Comparison of ENCODE assay signal across 24 cellular contexts in the genomic region with DNA sequence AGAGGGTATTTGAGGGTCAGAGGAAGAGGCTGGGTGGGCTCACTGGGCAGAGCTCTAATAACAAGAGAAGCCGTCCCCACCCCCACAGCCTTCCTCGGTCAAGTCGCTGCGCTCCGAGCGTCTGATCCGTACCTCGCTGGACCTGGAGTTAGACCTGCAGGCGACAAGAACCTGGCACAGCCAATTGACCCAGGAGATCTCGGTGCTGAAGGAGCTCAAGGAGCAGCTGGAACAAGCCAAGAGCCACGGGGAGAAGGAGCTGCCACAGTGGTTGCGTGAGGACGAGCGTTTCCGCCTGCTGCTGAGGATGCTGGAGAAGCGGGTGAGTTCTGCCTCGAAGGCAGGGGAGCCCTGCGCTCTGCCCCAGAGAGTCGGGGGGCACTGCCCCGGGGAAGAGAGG. TPM values are rescaled to one million over a fixed set of nuclear protein-coding genes. Genes with fewer than 3 reads are reported as not detected.
DNase-seq lines count a peak whose midpoint lies in the region; ATAC-seq and TF ChIP-seq lines count a peak whose summit lies in the region.
"Had no signal": no experiment of that assay in that cellular context is flagged by ENCODE, and none has a peak within 500 bp of the region (broad histone marks: within the 10 kb centered on the region; RNA-seq: fewer than 3 reads in every experiment).

No MANE protein-coding gene starts in this region.

- H3K4me1 Mint-ChIP-seq in neural crest cell: peaks cover 11% of the 10 kb centered on the region
- H3K4me1 Mint-ChIP-seq: CD14-positive monocyte had no signal

- TF ChIP-seq CTCF in neural crest cell (conservative IDR thresholded peaks at IDR 0.05) (no peak), spleen (IDR thresholded peaks at IDR 0.05 in 8 of 11, conservative IDR thresholded peaks at IDR 0.05 in 3 of 11) (no peak), right atrium auricular region (IDR thresholded peaks at IDR 0.05) (no peak)

- H3K4me3 ChIP-seq in BLaER1 treated with 17β-estradiol and CSF1 and Interleukin-3, amounts not matched to agents 10 nM and 100 nM: no peak overlapping the region
- H3K4me3 ChIP-seq in spleen: no peak overlapping the region
- no peak overlapping the region for H3K4me3 ChIP-seq in right atrium auricular region
- H3K4me3 ChIP-seq: GM12878 had no signal

- H3K4me3 Mint-ChIP-seq in neural crest cell: no peak overlapping the region
- H3K4me3 Mint-ChIP-seq: CD14-positive monocyte; CD4-positive, CD25-positive, alpha-beta regulatory T cell; CD8-positive, alpha-beta memory T cell had no signal

- H3K27me3 Mint-ChIP-seq in neural crest cell (ENCODE audit: low read depth): no peaks in the 10 kb centered on the region
- H3K27me3 Mint-ChIP-seq: CD4-positive, alpha-beta memory T cell; CD4-positive, CD25-positive, alpha-beta regulatory T cell had no signal

- H3K27ac ChIP-seq in BLaER1 treated with 17β-estradiol and CSF1 and Interleukin-3, amounts not matched to agents 10 nM and 100 nM: no peak overlapping the region
- H3K27ac ChIP-seq in spleen (no peak overlapping the region), right atrium auricular region (no peak overlapping the region)

- TF ChIP-seq POLR2A in spleen (IDR thresholded peaks at IDR 0.05): no peak

- no peaks in the 10 kb centered on the region; a peak in 1 of 22 replicates for H4K20me1 ChIP-seq in BLaER1 treated with 17β-estradiol and CSF1 and Interleukin-3, amounts not matched to agents 10 nM and 100 nM

- peak overlapping the region; percentile 63 for H3K27ac Mint-ChIP-seq in neural crest cell (ENCODE audit: unreplicated experiment)
- H3K27ac Mint-ChIP-seq: CD14-positive monocyte; CD4-positive, CD25-positive, alpha-beta regulatory T cell; CD8-positive, alpha-beta memory T cell had no signal

- no peaks in the 10 kb centered on the region for H3K36me3 Mint-ChIP-seq in neural crest cell (ENCODE audit: low read depth)
- H3K36me3 Mint-ChIP-seq: CD14-positive monocyte; CD8-positive, alpha-beta memory T cell had no signal

- DNase-seq in neural crest cell (ENCODE audit: low read depth, low spot score) (no peak), spleen (peak; percentile 61), NCI-H345 (lab: John Stamatoyannopoulos, UW) (no peak), right atrium auricular region (ENCODE audit: low spot score) (no peak)
- DNase-seq: 8988T; ACHN; BE2C; C1 segment of cervical spinal cord; CD4-positive, alpha-beta memory T cell; CD4-positive, CD25-positive, alpha-beta regulatory T cell; CD8-positive, alpha-beta memory T cell; COR-L47; DMS 273 treated with DMSO at 0.1 percent for 48 hours; DMS153; DMS53; DMS79; DND-41; EL; GDM1 had no signal

- H3K9me3 Mint-ChIP-seq in neural crest cell: no peaks in the 10 kb centered on the region
- H3K9me3 Mint-ChIP-seq: CD14-positive monocyte; CD4-positive, alpha-beta memory T cell; CD8-positive, alpha-beta memory T cell had no signal

- peak overlapping the region in 10 of 11 experiments; percentile 7 to 79 (median 64); a peak in 18 of 22 replicates for H3K4me2 ChIP-seq in BLaER1 treated with 17β-estradiol and CSF1 and Interleukin-3, amounts not matched to agents 10 nM and 100 nM

- ATAC-seq in GM18858 (IDR thresholded peaks at IDR 0.05; ENCODE audit: unreplicated experiment) (no peak), GM18861 (IDR thresholded peaks at IDR 0.05; ENCODE audit: unreplicated experiment) (no peak)
- ATAC-seq: GM12878 had no signal

- peaks cover 6 to 26% (median 16%) of the 10 kb centered on the region in 10 experiments; a peak in 17 of 20 replicates for H3K4me1 ChIP-seq in BLaER1 treated with 17β-estradiol and CSF1 and Interleukin-3, amounts not matched to agents 10 nM and 100 nM
- H3K4me1 ChIP-seq in spleen: no peaks in the 10 kb centered on the region
- H3K4me1 ChIP-seq in right atrium auricular region: no peaks in the 10 kb centered on the region
- H3K4me1 ChIP-seq: BE2C had no signal

- no peaks in the 10 kb centered on the region for H3K27me3 ChIP-seq in BLaER1 treated with 17β-estradiol and CSF1 and Interleukin-3, amounts not matched to agents 10 nM and 100 nM
- no peaks in the 10 kb centered on the region for H3K27me3 ChIP-seq in spleen (replicated peaks in 1 of 7)
- H3K27me3 ChIP-seq in right atrium auricular region: no peaks in the 10 kb centered on the region
- H3K27me3 ChIP-seq: BE2C had no signal

- 85 to 94% (median 91%) methylated on average over 20 of the region's 20 CpGs for WGBS in spleen, 5 donors

- H3K9me3 ChIP-seq in BLaER1 treated with 17β-estradiol and CSF1 and Interleukin-3, amounts not matched to agents 10 nM and 100 nM (replicated peaks in 1 of 11): no peaks in the 10 kb centered on the region
- H3K9me3 ChIP-seq in spleen (no peaks in the 10 kb centered on the region), right atrium auricular region (no peaks in the 10 kb centered on the region)
- H3K9me3 ChIP-seq: BE2C had no signal

- intact Hi-C loops in spleen (cut with DNase I; ENCODE audit: low total_unique reads): no loop called here

- H3K36me3 ChIP-seq in BLaER1 treated with 17β-estradiol and CSF1 and Interleukin-3, amounts not matched to agents 10 nM and 100 nM: no peaks in the 10 kb centered on the region; a peak in 1 of 22 replicates
- H3K36me3 ChIP-seq in spleen (no peaks in the 10 kb centered on the region), right atrium auricular region (no peaks in the 10 kb centered on the region)
- H3K36me3 ChIP-seq: BE2C had no signal

- H3K9ac ChIP-seq in BLaER1 treated with 17β-estradiol and CSF1 and Interleukin-3, amounts not matched to agents 10 nM and 100 nM: no peak overlapping the region

RNA-seq across cellular contexts. Expression of a gene that starts 21.6 kb away (rescaled TPM):
- total RNA-seq in neural crest cell (82.1 and 87.6 TPM in 2 replicates), spleen (10 to 100 TPM; 55.3 to 75.5 (median 62.0) TPM), right atrium auricular region (10 to 100 TPM; 42.4 to 43.8 TPM)
- polyA plus RNA-seq in spleen: 10 to 100 TPM; 24.2 to 34.7 (median 33.6) TPM
